Comparison of ENCODE assay signal across 9 cellular contexts in genomic region chr10:61135276-61135721, GRCh38.
DNase-seq lines count a peak whose midpoint lies in the region; ATAC-seq and TF ChIP-seq lines count a peak whose summit lies in the region.
"Had no signal": no experiment of that assay in that cellular context is flagged by ENCODE, and none has a peak within 500 bp of the region (broad histone marks: within the 10 kb centered on the region; RNA-seq: fewer than 3 reads in every experiment).

No MANE protein-coding gene starts in this region.

- H3K36me3 ChIP-seq in brain microvascular endothelial cell (replicated peaks) = no peaks in the 10 kb centered on the region

- ATAC-seq in GM19397 (IDR thresholded peaks at IDR 0.05; ENCODE audit: unreplicated experiment) (peak; percentile 95), HG02938 (IDR thresholded peaks at IDR 0.05; ENCODE audit: unreplicated experiment) (peak; percentile 98)
- ATAC-seq: activated CD8-positive, alpha-beta memory T cell treated with anti-CD3 and anti-CD28 coated beads, Interleukin-2, amount 10 ng/mL, durations not matched to agents 7 days and 5 days had no signal

- DNase-seq in Daoy (ENCODE audit: low read depth) (peak; percentile 27), NAMALWA (ENCODE audit: low spot score) (peak; percentile 84), DMS114 treated with DMSO at 0.1 percent for 48 hours (lab: John Stamatoyannopoulos, UW; ENCODE audit: unreplicated experiment) (no peak), anterior cingulate cortex (lab: John Stamatoyannopoulos, UW) (no peak), brain microvascular endothelial cell (no peak), NCI-H2081 (lab: John Stamatoyannopoulos, UW) (no peak)
- DNase-seq: activated CD8-positive, alpha-beta memory T cell treated with anti-CD3 and anti-CD28 coated beads, Interleukin-2, amount 10 ng/mL, durations not matched to agents 7 days and 5 days had no signal

- in situ Hi-C loops in brain microvascular endothelial cell (cut with HindIII; ENCODE audit: low pct_ligation_motif_present, low sequenced_read_pairs) = no loop called here

- H3K4me3 ChIP-seq in brain microvascular endothelial cell (ENCODE audit: low read depth, low read length) = no peak overlapping the region

- H3K27me3 ChIP-seq in brain microvascular endothelial cell (replicated peaks) = no peaks in the 10 kb centered on the region

- H3K27ac ChIP-seq in brain microvascular endothelial cell = no peak overlapping the region

- no peak for TF ChIP-seq CTCF in brain microvascular endothelial cell (IDR thresholded peaks at IDR 0.05; ENCODE audit: low read depth, low read length, missing control alignments)

Comparison
In these comparisons a context has a peak if more than half of its experiments do, and no peak if none do; other contexts are left out.
1. DNase-seq: peak in Daoy (single experiment) and NAMALWA (single experiment); none in DMS114 treated with DMSO at 0.1 percent for 48 hours (single experiment), anterior cingulate cortex (0 of 58), brain microvascular endothelial cell (single experiment) and NCI-H2081 (0 of 2).